Comparison of ENCODE assay signal across 1 cellular context in the genomic region with DNA sequence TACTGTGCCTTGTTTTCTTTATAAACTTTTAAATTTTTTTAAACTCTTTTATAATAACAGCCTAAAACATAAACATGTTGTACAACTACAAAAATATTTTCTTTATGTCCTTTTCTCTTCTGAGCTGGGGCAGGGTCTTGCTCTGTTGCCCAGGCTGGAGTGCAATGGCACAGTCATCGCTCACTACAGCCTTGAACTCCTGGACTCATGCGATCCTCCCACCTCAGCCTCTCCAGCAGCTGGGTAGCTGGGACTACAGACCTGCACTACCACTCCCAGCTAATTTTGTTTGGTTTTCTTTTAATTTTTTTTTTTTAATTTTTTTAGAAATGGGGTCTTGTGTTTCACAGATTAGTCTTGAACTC.
TF ChIP-seq lines count a peak whose summit lies in the region.

No MANE protein-coding gene starts in this region.

TF ChIP-seq in K562, 482 proteins besides CTCF, POLR2A, EP300 and RAD21:
- TF ChIP-seq ZNF124 (CRISPR knock-in tag; IDR thresholded peaks at IDR 0.05) (no peak), ZNF121 (CRISPR knock-in tag; conservative IDR thresholded peaks at IDR 0.05) (peak; percentile 43; the same call in 1 of the 2 replicates)
